Comparison of ENCODE assay signal across 20 cellular contexts in the genomic region with DNA sequence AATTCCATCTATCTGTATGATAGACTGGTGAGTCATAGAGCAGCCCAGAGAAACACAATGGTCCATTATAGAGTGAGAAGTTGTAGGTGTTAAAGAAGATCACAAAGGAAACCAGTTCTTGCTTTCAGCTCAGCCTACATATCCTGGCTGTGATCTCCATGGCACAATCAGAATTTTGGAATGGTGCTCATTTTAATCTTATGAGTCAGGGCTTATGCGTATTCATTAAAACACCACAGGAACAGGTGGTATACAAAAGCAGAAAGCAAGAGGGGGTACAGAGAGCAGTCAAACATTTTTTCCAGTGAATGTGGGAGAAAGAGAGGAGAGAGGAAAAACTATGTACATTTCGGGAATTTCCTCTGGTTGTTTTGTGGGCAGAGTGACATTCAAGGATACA.
A peak's percentile ranks its signal among the peaks of the same experiment; 100 is the strongest.
DNase-seq lines count a peak whose midpoint lies in the region; ATAC-seq, FAIRE-seq and TF ChIP-seq lines count a peak whose summit lies in the region.
"Had no signal": no experiment of that assay in that cellular context is flagged by ENCODE, and none has a peak within 500 bp of the region (broad histone marks: within the 10 kb centered on the region; RNA-seq: fewer than 3 reads in every experiment).

No MANE protein-coding gene starts in this region.

- FAIRE-seq in urothelium cell line (lab: Jason Lieb, UNC) = peak; percentile 35
- FAIRE-seq: islet of Langerhans had no signal

- H3K27ac ChIP-seq in foreskin keratinocyte = no peak overlapping the region
- H3K27ac ChIP-seq: prostate gland, SJSA1, spleen had no signal

- ATAC-seq in SK-N-SH treated with all-trans-retinoic acid at 6 μM for 48 hours (peak; percentile 38; the same call in 2 of the 3 replicates), foreskin keratinocyte (peak; percentile 99)
- ATAC-seq: activated CD4-positive, CD25-positive, alpha-beta regulatory T cell treated with anti-CD3 and anti-CD28 coated beads, Interleukin-2, amount 50 U/mL, for 24 hours; activated naive CD8-positive, alpha-beta T cell treated with anti-CD3 and anti-CD28 coated beads, Interleukin-2, amount 50 U/mL, for 24 hours had no signal

- H3K4me1 ChIP-seq in foreskin keratinocyte = peaks cover 3% of the 10 kb centered on the region
- H3K4me1 ChIP-seq: prostate gland, SJSA1, spleen had no signal

- DNase-seq in HS-5 (ENCODE audit: low read depth) = peak; percentile 31
- DNase-seq in foreskin keratinocyte = peak; percentile 93 to 95
- DNase-seq in urothelium cell line (ENCODE audit: low spot score) = peak; percentile 81
- no peak for DNase-seq in activated CD4-positive, alpha-beta T cell treated with anti-CD3 and anti-CD28 coated beads, Interleukin-2, amount 50 U/mL, for 1 hour
- DNase-seq in NOMO-1 treated with dmso at 0.1 percent for 144 hours (lab: John Stamatoyannopoulos, UW; ENCODE audit: unreplicated experiment) = no peak
- no peak for DNase-seq in T-helper 1 cell
- DNase-seq: activated naive CD8-positive, alpha-beta T cell treated with anti-CD3 and anti-CD28 coated beads, Interleukin-2, amount 50 U/mL, for 24 hours; C1 segment of cervical spinal cord; DMS53; effector memory CD4-positive, alpha-beta T cell; NCI-H1930; NCI-H510A; nephron progenitor cell; spleen; T1000 had no signal

- peak; percentile 7 for TF ChIP-seq CTCF in foreskin keratinocyte (conservative IDR thresholded peaks at IDR 0.05)

- no peaks in the 10 kb centered on the region for H3K27me3 ChIP-seq in foreskin keratinocyte
- H3K27me3 ChIP-seq: SJSA1 had no signal

TF ChIP-seq in SK-N-SH treated with all-trans-retinoic acid at 6 μM for 48 hours, 23 proteins besides CTCF, POLR2A, EP300 and RAD21:
- TF ChIP-seq BACH2 (CRISPR knock-in tag; IDR thresholded peaks at IDR 0.05; ENCODE audit: borderline replicate concordance) = no peak
- TF ChIP-seq ZNF8 (CRISPR knock-in tag; IDR thresholded peaks at IDR 0.05) = no peak
- no peak for TF ChIP-seq ARNTL (CRISPR knock-in tag; IDR thresholded peaks at IDR 0.05; ENCODE audit: borderline replicate concordance, low read depth)
- TF ChIP-seq ISL1 (CRISPR knock-in tag; IDR thresholded peaks at IDR 0.05) = peak; percentile 30; the same call in 1 of the 2 replicates
TF ChIP-seq in SK-N-SH treated with all-trans-retinoic acid at 6 μM for 48 hours: peak in this region for 1.

Comparison
In these comparisons a context has a peak if more than half of its experiments do, and no peak if none do; other contexts are left out.
1. DNase-seq: peak in HS-5 (single experiment), foreskin keratinocyte (2 of 2) and urothelium cell line (single experiment); none in activated CD4-positive, alpha-beta T cell treated with anti-CD3 and anti-CD28 coated beads, Interleukin-2, amount 50 U/mL, for 1 hour (single experiment), NOMO-1 treated with dmso at 0.1 percent for 144 hours (single experiment) and T-helper 1 cell (0 of 5).